ENCODE assay signal across 9 cellular contexts in the genomic region with DNA sequence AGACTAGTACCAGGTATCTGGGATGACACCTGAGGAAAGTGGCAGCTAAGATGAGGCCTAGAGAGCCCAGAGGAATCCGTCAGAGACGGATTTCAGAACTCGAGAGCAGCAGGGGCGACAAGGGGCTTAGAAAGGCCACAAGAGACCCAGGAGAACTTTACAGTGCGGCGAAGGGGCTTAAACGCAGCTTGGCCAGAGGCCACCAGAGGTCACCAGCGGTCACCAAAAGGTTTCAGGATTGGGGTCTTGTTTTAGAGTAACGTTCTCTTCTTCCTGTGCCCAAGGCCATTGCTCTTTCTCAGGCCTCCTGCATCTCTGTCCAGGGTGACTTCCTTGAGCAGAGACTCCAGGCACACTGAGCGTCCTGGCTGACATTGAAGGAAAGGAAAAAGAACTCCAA. TPM values are rescaled to one million over a fixed set of nuclear protein-coding genes. Genes with fewer than 3 reads are reported as not detected.
DNase-seq lines count a peak whose midpoint lies in the region; ATAC-seq, FAIRE-seq and TF ChIP-seq lines count a peak whose summit lies in the region.
"Had no signal": no experiment of that assay in that cellular context is flagged by ENCODE, and none has a peak within 500 bp of the region (broad histone marks: within the 10 kb centered on the region; RNA-seq: fewer than 3 reads in every experiment).

No MANE protein-coding gene starts in this region.

- H2AFZ ChIP-seq in HepG2 (ENCODE audit: low read length) = no peak overlapping the region

- no peaks in the 10 kb centered on the region for H3K27me3 Mint-ChIP-seq in type B pancreatic cell
- no peaks in the 10 kb centered on the region for H3K27me3 Mint-ChIP-seq in activated CD4-positive, alpha-beta T cell treated with anti-CD3 and anti-CD28 coated beads, Interleukin-2, amount 10 ng/mL, durations not matched to agents 24 days and 14 days

- H3K36me3 ChIP-seq in HepG2 (replicated peaks in 1 of 2; ENCODE audit: control insufficient read depth in 1 of 2, insufficient read depth in 2 of 2, low read length in 2 of 2) = no peaks in the 10 kb centered on the region
- H3K36me3 ChIP-seq in right lobe of liver = no peaks in the 10 kb centered on the region

- BruUV-seq in HepG2 (replicated peaks; lab: Mats Ljungman, UMichigan) = no TSS peak

- peaks cover 11% of the 10 kb centered on the region for H3K4me1 Mint-ChIP-seq in type B pancreatic cell (ENCODE audit: unreplicated experiment)
- H3K4me1 Mint-ChIP-seq in activated CD4-positive, alpha-beta T cell treated with anti-CD3 and anti-CD28 coated beads, Interleukin-2, amount 10 ng/mL, durations not matched to agents 24 days and 14 days = peaks cover 5% of the 10 kb centered on the region

- H3K27ac ChIP-seq in HepG2 (ENCODE audit: extremely low read length, insufficient read depth, low read length) = no peak overlapping the region
- H3K27ac ChIP-seq in right lobe of liver = no peak overlapping the region

- no peaks in the 10 kb centered on the region for H4K20me1 ChIP-seq in HepG2 (ENCODE audit: insufficient read depth, low read length)

- no peaks in the 10 kb centered on the region; a peak in 1 of 5 replicates for H3K27me3 ChIP-seq in HepG2 (ENCODE audit: control insufficient read depth in 1 of 2, insufficient read depth in 2 of 2, low read length in 2 of 2)
- H3K27me3 ChIP-seq in right lobe of liver = no peaks in the 10 kb centered on the region

- H3K4me3 ChIP-seq in HepG2 (replicated peaks in 1 of 3; ENCODE audit: insufficient read depth in 1 of 3, low read depth in 2 of 3, low read length in 3 of 3) (no peak overlapping the region), right lobe of liver (no peak overlapping the region), NB4 (ENCODE audit: low read depth, low read length) (no peak overlapping the region)

- H3K4me3 Mint-ChIP-seq in type B pancreatic cell = peak overlapping the region; percentile 61
- H3K4me3 Mint-ChIP-seq in activated CD4-positive, alpha-beta T cell treated with anti-CD3 and anti-CD28 coated beads, Interleukin-2, amount 10 ng/mL, durations not matched to agents 24 days and 14 days = no peak overlapping the region

- TF ChIP-seq CTCF in HepG2 (CRISPR knock-in tag; IDR thresholded peaks at IDR 0.05) = peak; percentile 85
- no peak for TF ChIP-seq CTCF in right lobe of liver (IDR thresholded peaks at IDR 0.05)
- TF ChIP-seq CTCF in NB4 (IDR thresholded peaks at IDR 0.05; ENCODE audit: low read depth, low read length) = peak; percentile 39
- peak; percentile 60 for TF ChIP-seq CTCF in type B pancreatic cell (conservative IDR thresholded peaks at IDR 0.05)

- TF ChIP-seq EP300 in HepG2 (IDR thresholded peaks at IDR 0.05; ENCODE audit: low read depth in 2 of 2, low read length in 2 of 2) = no peak
- no peak for TF ChIP-seq EP300 in HepG2 (CRISPR knock-in tag; IDR thresholded peaks at IDR 0.05; ENCODE audit: borderline replicate concordance)

- FAIRE-seq in HepG2 (lab: Jason Lieb, UNC) = peak; percentile 68

- peaks cover 22% of the 10 kb centered on the region for H3K79me2 ChIP-seq in HepG2 (ENCODE audit: insufficient read depth, low read length)

- 38% methylated on average over 10 of the region's 10 CpGs for WGBS in HepG2 (ENCODE audit: low lambda C conversion rate)
- WGBS in right lobe of liver (ENCODE audit: insufficient coverage, low coverage, low lambda C conversion rate, missing lambda C conversion rate) = 71% methylated on average over 7 of the region's 10 CpGs

- CTCF ChIA-PET in HepG2 (lab: Yijun Ruan, JAX; ENCODE audit: low intra/inter-chr PET ratio, low total read pairs) = interaction anchor here (1.5 to 1.7 kb wide), 2 partner anchors 43 to 191 kb away, joined by 4 to 11 read pairs; a partner anchor contains a TSS

- no peak for TF ChIP-seq POLR2A in HepG2 (IDR thresholded peaks at IDR 0.05; ENCODE audit: insufficient read depth in 1 of 2, low read depth in 2 of 2, low read length in 2 of 2)
- TF ChIP-seq POLR2A in right lobe of liver (IDR thresholded peaks at IDR 0.05) = no peak
- TF ChIP-seq POLR2A in NB4 (IDR thresholded peaks at IDR 0.05; ENCODE audit: extremely low read depth, insufficient read length) = no peak

- H3K9me3 Mint-ChIP-seq in type B pancreatic cell = no peaks in the 10 kb centered on the region
- H3K9me3 Mint-ChIP-seq in activated CD4-positive, alpha-beta T cell treated with anti-CD3 and anti-CD28 coated beads, Interleukin-2, amount 10 ng/mL, durations not matched to agents 24 days and 14 days = no peaks in the 10 kb centered on the region

- DNase-seq in HepG2 (ENCODE audit: low spot score) (no peak), right lobe of liver (no peak), NB4 (ENCODE audit: low read depth) (peak; percentile 55), cerebellar cortex (ENCODE audit: low spot score) (peak; percentile 20), type B pancreatic cell (ENCODE audit: extremely low spot score, unreplicated experiment) (no peak), 8988T (no peak), NCI-H1436 treated with DMSO at 0.1 percent for 48 hours (lab: John Stamatoyannopoulos, UW) (no peak)
- no peak for DNase-seq in activated CD4-positive, alpha-beta T cell treated with anti-CD3 and anti-CD28 coated beads, Interleukin-2, amount 10 ng/mL, durations not matched to agents 24 days and 14 days
- DNase-seq: activated CD8-positive, alpha-beta memory T cell treated with anti-CD3 and anti-CD28 coated beads, Interleukin-2, amount 50 U/mL, for 4 hours had no signal

- intact Hi-C loops in HepG2 (cut with micrococcal nuclease; ENCODE audit: unreplicated experiment) (loop anchor here (5.0 kb wide), 4 partner anchors 78 to 188 kb away; a partner anchor contains a TSS), right lobe of liver (cut with DNase I) (no loop called here)
- intact Hi-C loops in activated CD4-positive, alpha-beta T cell treated with anti-CD3 and anti-CD28 coated beads, Interleukin-2, amount 10 ng/mL, durations not matched to agents 24 days and 14 days (cut with micrococcal nuclease) = no loop called here

- in situ Hi-C loops in HepG2 (cut with HindIII; ENCODE audit: extremely low pct_ligation_motif_present, low pct_unique_long_range_greater_than_20kb) = no loop called here

- ATAC-seq in HepG2 (no peak), right lobe of liver (no peak)

- no peaks in the 10 kb centered on the region for H3K36me3 Mint-ChIP-seq in type B pancreatic cell
- H3K36me3 Mint-ChIP-seq in activated CD4-positive, alpha-beta T cell treated with anti-CD3 and anti-CD28 coated beads, Interleukin-2, amount 10 ng/mL, durations not matched to agents 24 days and 14 days (ENCODE audit: low read depth) = peaks cover 2% of the 10 kb centered on the region

- H3K4me2 ChIP-seq in HepG2 (ENCODE audit: low read depth, low read length) = peak overlapping the region; percentile 91

- POLR2A ChIA-PET in HepG2 (lab: Yijun Ruan, JAX) = interaction anchor here (1.2 kb wide), 1 partner anchor 33 kb away, joined by 4 read pairs; no protein-coding TSS in a partner anchor

- no peak overlapping the region for H3K9ac ChIP-seq in HepG2 (ENCODE audit: insufficient read depth, low read depth, low read length)

- H3K4me1 ChIP-seq in HepG2 (ENCODE audit: insufficient read depth, low read length) (peaks cover 41% of the 10 kb centered on the region), right lobe of liver (peaks cover 0 to 32% (median 5%) of the 10 kb centered on the region in 4 donors)

- H3K9me3 ChIP-seq in HepG2 (ENCODE audit: low read length) (no peaks in the 10 kb centered on the region), right lobe of liver (no peaks in the 10 kb centered on the region)

- TF ChIP-seq RAD21 in HepG2 (CRISPR knock-in tag; IDR thresholded peaks at IDR 0.05) = peak; percentile 77

- H3K27ac Mint-ChIP-seq in type B pancreatic cell = no peak overlapping the region
- no peak overlapping the region for H3K27ac Mint-ChIP-seq in activated CD4-positive, alpha-beta T cell treated with anti-CD3 and anti-CD28 coated beads, Interleukin-2, amount 10 ng/mL, durations not matched to agents 24 days and 14 days

RNA-seq across cellular contexts. Expression of a gene that starts 2.2 kb away (rescaled TPM):
- total RNA-seq in HepG2 (2016; rRNA removed; fragmentation: Illumina TruSeq; extraction: Trizol) = 2.5 and 3.1 TPM in 2 replicates
- total RNA-seq in HepG2 (2016; cell fraction: cytosol; rRNA removed; fragmentation: Illumina TruSeq; extraction: Trizol; ENCODE audit: low read depth) = 0.30 and 0.44 TPM in 2 replicates
- 2.2 and 3.2 TPM in 2 replicates for total RNA-seq in HepG2 (2016; cell fraction: insoluble cytoplasmic fraction; rRNA removed; fragmentation: Illumina TruSeq; extraction: Trizol)
- total RNA-seq in HepG2 (2016; cell fraction: membrane; rRNA removed; fragmentation: Illumina TruSeq; extraction: Trizol) = 1.3 TPM in 2 replicates
- total RNA-seq in HepG2 (2016; cell fraction: nucleus; rRNA removed; fragmentation: Illumina TruSeq; extraction: Trizol) = 1.8 and 2.3 TPM in 2 replicates
- polyA plus RNA-seq in HepG2 (2011; rRNA removed) = 3.5 and 3.6 TPM in 2 replicates
- polyA plus RNA-seq in HepG2 (2011; cell fraction: cytosol; rRNA removed) = 2.1 and 2.5 TPM in 2 replicates
- polyA plus RNA-seq in HepG2 (2011; cell fraction: nucleus; rRNA removed) = 2.6 and 2.7 TPM in 2 replicates
- polyA plus RNA-seq in HepG2 (2012) = 0.98 and 1.5 TPM in 2 replicates
- polyA plus RNA-seq in HepG2 (2016; cell fraction: cytosol; fragmentation: Illumina TruSeq; extraction: Trizol; ENCODE audit: low read depth) = 0.28 and 0.33 TPM in 2 replicates
- polyA plus RNA-seq in HepG2 (2016; cell fraction: insoluble cytoplasmic fraction; fragmentation: Illumina TruSeq; extraction: Trizol; ENCODE audit: low read depth) = 1.6 and 1.9 TPM in 2 replicates
- 0.57 and 0.63 TPM in 2 replicates for polyA plus RNA-seq in HepG2 (2016; cell fraction: membrane; fragmentation: Illumina TruSeq; extraction: Trizol; ENCODE audit: low read depth)
- 2.4 and 3.1 TPM in 2 replicates for polyA plus RNA-seq in HepG2 (2016; cell fraction: nucleus; fragmentation: Illumina TruSeq; extraction: Trizol; ENCODE audit: insufficient read depth, low read depth)
- polyA minus RNA-seq in HepG2 (2011; rRNA and poly(A)+ RNA removed; ENCODE audit: low replicate concordance) = 10.3 and 17.6 TPM in 2 replicates
- polyA minus RNA-seq in HepG2 (2011; cell fraction: cytosol; rRNA and poly(A)+ RNA removed) = 1.9 and 2.6 TPM in 2 replicates
- polyA minus RNA-seq in HepG2 (2011; cell fraction: nucleus; rRNA and poly(A)+ RNA removed) = 4.1 and 4.6 TPM in 2 replicates
- 1 to 10 TPM; 1.7 to 2.9 (median 2.1) TPM for total RNA-seq in right lobe of liver
- total RNA-seq in type B pancreatic cell (ENCODE audit: low replicate concordance) = 4.2 and 5.4 TPM in 2 replicates
- 4.2 and 4.6 TPM in 2 replicates for total RNA-seq in activated CD4-positive, alpha-beta T cell treated with anti-CD3 and anti-CD28 coated beads, Interleukin-2, amount 10 ng/mL, durations not matched to agents 24 days and 14 days

RNA-seq across cellular contexts. Expression of a gene that starts 23.8 kb away (rescaled TPM):
- 38.7 and 39.5 TPM in 2 replicates for total RNA-seq in HepG2 (2016; rRNA removed; fragmentation: Illumina TruSeq; extraction: Trizol)
- total RNA-seq in HepG2 (2016; cell fraction: cytosol; rRNA removed; fragmentation: Illumina TruSeq; extraction: Trizol; ENCODE audit: low read depth) = 10.6 and 10.8 TPM in 2 replicates
- 41.5 and 44.3 TPM in 2 replicates for total RNA-seq in HepG2 (2016; cell fraction: insoluble cytoplasmic fraction; rRNA removed; fragmentation: Illumina TruSeq; extraction: Trizol)
- total RNA-seq in HepG2 (2016; cell fraction: membrane; rRNA removed; fragmentation: Illumina TruSeq; extraction: Trizol) = 15.6 and 18.0 TPM in 2 replicates
- 51.9 and 53.4 TPM in 2 replicates for total RNA-seq in HepG2 (2016; cell fraction: nucleus; rRNA removed; fragmentation: Illumina TruSeq; extraction: Trizol)
- polyA plus RNA-seq in HepG2 (2011; rRNA removed) = 28.5 and 31.5 TPM in 2 replicates
- 15.3 and 19.4 TPM in 2 replicates for polyA plus RNA-seq in HepG2 (2011; cell fraction: cytosol; rRNA removed)
- 62.5 and 78.5 TPM in 2 replicates for polyA plus RNA-seq in HepG2 (2011; cell fraction: nucleus; rRNA removed)
- 27.8 and 28.4 TPM in 2 replicates for polyA plus RNA-seq in HepG2 (2012)
- polyA plus RNA-seq in HepG2 (2016; cell fraction: cytosol; fragmentation: Illumina TruSeq; extraction: Trizol; ENCODE audit: low read depth) = 7.8 and 11.0 TPM in 2 replicates
- 45.4 and 56.5 TPM in 2 replicates for polyA plus RNA-seq in HepG2 (2016; cell fraction: insoluble cytoplasmic fraction; fragmentation: Illumina TruSeq; extraction: Trizol; ENCODE audit: low read depth)
- 14.2 and 16.8 TPM in 2 replicates for polyA plus RNA-seq in HepG2 (2016; cell fraction: membrane; fragmentation: Illumina TruSeq; extraction: Trizol; ENCODE audit: low read depth)
- 103 and 124 TPM in 2 replicates for polyA plus RNA-seq in HepG2 (2016; cell fraction: nucleus; fragmentation: Illumina TruSeq; extraction: Trizol; ENCODE audit: insufficient read depth, low read depth)
- polyA minus RNA-seq in HepG2 (2011; rRNA and poly(A)+ RNA removed; ENCODE audit: low replicate concordance) = 14.6 and 39.2 TPM in 2 replicates
- polyA minus RNA-seq in HepG2 (2011; cell fraction: cytosol; rRNA and poly(A)+ RNA removed) = 2.7 and 5.5 TPM in 2 replicates
- polyA minus RNA-seq in HepG2 (2011; cell fraction: nucleus; rRNA and poly(A)+ RNA removed) = 73.4 and 89.9 TPM in 2 replicates
- 10 to 100 TPM; 12.4 to 44.7 (median 15.8) TPM for total RNA-seq in right lobe of liver
- total RNA-seq in type B pancreatic cell (ENCODE audit: low replicate concordance) = 35.2 and 36.8 TPM in 2 replicates
- total RNA-seq in activated CD4-positive, alpha-beta T cell treated with anti-CD3 and anti-CD28 coated beads, Interleukin-2, amount 10 ng/mL, durations not matched to agents 24 days and 14 days = 75.2 and 80.7 TPM in 2 replicates

RNA-seq across cellular contexts. Expression of a gene that starts 24.3 kb away (rescaled TPM):
- total RNA-seq in HepG2 (2016; rRNA removed; fragmentation: Illumina TruSeq; extraction: Trizol) (15.1 and 41.4 TPM in 2 replicates), right lobe of liver (1,000 to 10,000 TPM in 4 of 6 experiments, 100 to 1,000 TPM in 2; 897 to 2,313 (median 1,164) TPM), type B pancreatic cell (ENCODE audit: low replicate concordance) (5.1 and 11.7 TPM in 2 replicates)
- total RNA-seq in HepG2 (2016; cell fraction: cytosol; rRNA removed; fragmentation: Illumina TruSeq; extraction: Trizol; ENCODE audit: low read depth) = 4.8 and 5.3 TPM in 2 replicates
- 10.3 and 47.9 TPM in 2 replicates for total RNA-seq in HepG2 (2016; cell fraction: insoluble cytoplasmic fraction; rRNA removed; fragmentation: Illumina TruSeq; extraction: Trizol)
- 6.5 and 6.7 TPM in 2 replicates for total RNA-seq in HepG2 (2016; cell fraction: membrane; rRNA removed; fragmentation: Illumina TruSeq; extraction: Trizol)
- 31.7 and 39.4 TPM in 2 replicates for total RNA-seq in HepG2 (2016; cell fraction: nucleus; rRNA removed; fragmentation: Illumina TruSeq; extraction: Trizol)
- 14.7 and 49.8 TPM in 2 replicates for polyA plus RNA-seq in HepG2 (2011; rRNA removed)
- polyA plus RNA-seq in HepG2 (2011; cell fraction: cytosol; rRNA removed) = 18.1 and 24.4 TPM in 2 replicates
- polyA plus RNA-seq in HepG2 (2011; cell fraction: nucleus; rRNA removed) = 63.3 and 113 TPM in 2 replicates
- 59.9 and 62.4 TPM in 2 replicates for polyA plus RNA-seq in HepG2 (2012)
- 4.3 and 5.6 TPM in 2 replicates for polyA plus RNA-seq in HepG2 (2016; cell fraction: cytosol; fragmentation: Illumina TruSeq; extraction: Trizol; ENCODE audit: low read depth)
- polyA plus RNA-seq in HepG2 (2016; cell fraction: insoluble cytoplasmic fraction; fragmentation: Illumina TruSeq; extraction: Trizol; ENCODE audit: low read depth) = 11.3 and 14.4 TPM in 2 replicates
- polyA plus RNA-seq in HepG2 (2016; cell fraction: membrane; fragmentation: Illumina TruSeq; extraction: Trizol; ENCODE audit: low read depth) = 4.0 and 4.9 TPM in 2 replicates
- polyA plus RNA-seq in HepG2 (2016; cell fraction: nucleus; fragmentation: Illumina TruSeq; extraction: Trizol; ENCODE audit: insufficient read depth, low read depth) = 43.5 and 59.5 TPM in 2 replicates
- 0.23 and 15.3 TPM in 2 replicates for polyA minus RNA-seq in HepG2 (2011; rRNA and poly(A)+ RNA removed; ENCODE audit: low replicate concordance)
- 3.8 and 9.5 TPM in 2 replicates for polyA minus RNA-seq in HepG2 (2011; cell fraction: cytosol; rRNA and poly(A)+ RNA removed)
- 6.4 and 10.7 TPM in 2 replicates for polyA minus RNA-seq in HepG2 (2011; cell fraction: nucleus; rRNA and poly(A)+ RNA removed)
- 7.6 and 7.7 TPM in 2 replicates for total RNA-seq in activated CD4-positive, alpha-beta T cell treated with anti-CD3 and anti-CD28 coated beads, Interleukin-2, amount 10 ng/mL, durations not matched to agents 24 days and 14 days

RNA-seq across cellular contexts. Expression of a gene that starts 33.6 kb away (rescaled TPM):
- 1.1 and 1.9 TPM in 2 replicates for total RNA-seq in HepG2 (2016; rRNA removed; fragmentation: Illumina TruSeq; extraction: Trizol)
- total RNA-seq in HepG2 (2016; cell fraction: cytosol; rRNA removed; fragmentation: Illumina TruSeq; extraction: Trizol; ENCODE audit: low read depth) = 0.10 and 0.53 TPM in 2 replicates
- 1.4 and 1.9 TPM in 2 replicates for total RNA-seq in HepG2 (2016; cell fraction: insoluble cytoplasmic fraction; rRNA removed; fragmentation: Illumina TruSeq; extraction: Trizol)
- total RNA-seq in HepG2 (2016; cell fraction: membrane; rRNA removed; fragmentation: Illumina TruSeq; extraction: Trizol) = 0.76 and 0.77 TPM in 2 replicates
- 1.4 and 2.1 TPM in 2 replicates for total RNA-seq in HepG2 (2016; cell fraction: nucleus; rRNA removed; fragmentation: Illumina TruSeq; extraction: Trizol)
- 1.5 and 1.8 TPM in 2 replicates for polyA plus RNA-seq in HepG2 (2011; rRNA removed)
- 0.74 and 1.2 TPM in 2 replicates for polyA plus RNA-seq in HepG2 (2011; cell fraction: cytosol; rRNA removed)
- 9.3 and 11.8 TPM in 2 replicates for polyA plus RNA-seq in HepG2 (2011; cell fraction: nucleus; rRNA removed)
- 0.83 and 1.1 TPM in 2 replicates for polyA plus RNA-seq in HepG2 (2012)
- 0.10 and 0.16 TPM in 2 replicates for polyA plus RNA-seq in HepG2 (2016; cell fraction: cytosol; fragmentation: Illumina TruSeq; extraction: Trizol; ENCODE audit: low read depth)
- 0.84 and 1.1 TPM in 2 replicates for polyA plus RNA-seq in HepG2 (2016; cell fraction: insoluble cytoplasmic fraction; fragmentation: Illumina TruSeq; extraction: Trizol; ENCODE audit: low read depth)
- 0.37 and 0.49 TPM in 2 replicates for polyA plus RNA-seq in HepG2 (2016; cell fraction: membrane; fragmentation: Illumina TruSeq; extraction: Trizol; ENCODE audit: low read depth)
- polyA plus RNA-seq in HepG2 (2016; cell fraction: nucleus; fragmentation: Illumina TruSeq; extraction: Trizol; ENCODE audit: insufficient read depth, low read depth) = 3.8 and 4.5 TPM in 2 replicates
- polyA minus RNA-seq in HepG2 (2011; rRNA and poly(A)+ RNA removed; ENCODE audit: low replicate concordance) = 3.8 and 4.0 TPM in 2 replicates
- 0.40 and 0.79 TPM in 2 replicates for polyA minus RNA-seq in HepG2 (2011; cell fraction: cytosol; rRNA and poly(A)+ RNA removed)
- 2.7 and 3.0 TPM in 2 replicates for polyA minus RNA-seq in HepG2 (2011; cell fraction: nucleus; rRNA and poly(A)+ RNA removed)
- 1 to 10 TPM in 5 of 6 experiments, under 1 TPM in 1; 0.73 to 3.1 (median 1.7) TPM for total RNA-seq in right lobe of liver
- 4.1 and 8.1 TPM in 2 replicates for total RNA-seq in type B pancreatic cell (ENCODE audit: low replicate concordance)
- total RNA-seq in activated CD4-positive, alpha-beta T cell treated with anti-CD3 and anti-CD28 coated beads, Interleukin-2, amount 10 ng/mL, durations not matched to agents 24 days and 14 days = 0.79 and 1.1 TPM in 2 replicates

RNA-seq across cellular contexts. Expression of a gene that starts 50.2 kb away (rescaled TPM):
- total RNA-seq in HepG2 (2016; rRNA removed; fragmentation: Illumina TruSeq; extraction: Trizol) (3.3 and 3.7 TPM in 2 replicates), right lobe of liver (1 to 10 TPM; 1.0 to 2.3 (median 1.6) TPM), type B pancreatic cell (ENCODE audit: low replicate concordance) (10.8 and 16.4 TPM in 2 replicates)
- total RNA-seq in HepG2 (2016; cell fraction: cytosol; rRNA removed; fragmentation: Illumina TruSeq; extraction: Trizol; ENCODE audit: low read depth) = 0.71 and 0.79 TPM in 2 replicates
- total RNA-seq in HepG2 (2016; cell fraction: insoluble cytoplasmic fraction; rRNA removed; fragmentation: Illumina TruSeq; extraction: Trizol) = 3.4 TPM in 2 replicates
- total RNA-seq in HepG2 (2016; cell fraction: membrane; rRNA removed; fragmentation: Illumina TruSeq; extraction: Trizol) = 2.0 and 2.4 TPM in 2 replicates
- total RNA-seq in HepG2 (2016; cell fraction: nucleus; rRNA removed; fragmentation: Illumina TruSeq; extraction: Trizol) = 3.9 and 4.3 TPM in 2 replicates
- polyA plus RNA-seq in HepG2 (2011; rRNA removed) = 3.0 and 3.1 TPM in 2 replicates
- polyA plus RNA-seq in HepG2 (2011; cell fraction: cytosol; rRNA removed) = 1.5 and 1.8 TPM in 2 replicates
- polyA plus RNA-seq in HepG2 (2011; cell fraction: nucleus; rRNA removed) = 6.2 and 6.6 TPM in 2 replicates
- 1.3 and 1.6 TPM in 2 replicates for polyA plus RNA-seq in HepG2 (2012)
- polyA plus RNA-seq in HepG2 (2016; cell fraction: cytosol; fragmentation: Illumina TruSeq; extraction: Trizol; ENCODE audit: low read depth) = 0.17 and 0.19 TPM in 2 replicates
- 1.3 and 1.5 TPM in 2 replicates for polyA plus RNA-seq in HepG2 (2016; cell fraction: insoluble cytoplasmic fraction; fragmentation: Illumina TruSeq; extraction: Trizol; ENCODE audit: low read depth)
- 0.41 and 0.56 TPM in 2 replicates for polyA plus RNA-seq in HepG2 (2016; cell fraction: membrane; fragmentation: Illumina TruSeq; extraction: Trizol; ENCODE audit: low read depth)
- polyA plus RNA-seq in HepG2 (2016; cell fraction: nucleus; fragmentation: Illumina TruSeq; extraction: Trizol; ENCODE audit: insufficient read depth, low read depth) = 5.9 and 6.4 TPM in 2 replicates
- polyA minus RNA-seq in HepG2 (2011; rRNA and poly(A)+ RNA removed; ENCODE audit: low replicate concordance) = 8.3 and 10.4 TPM in 2 replicates
- 4.0 and 4.8 TPM in 2 replicates for polyA minus RNA-seq in HepG2 (2011; cell fraction: cytosol; rRNA and poly(A)+ RNA removed)
- polyA minus RNA-seq in HepG2 (2011; cell fraction: nucleus; rRNA and poly(A)+ RNA removed) = 6.6 and 6.8 TPM in 2 replicates
- 4.8 and 5.1 TPM in 2 replicates for total RNA-seq in activated CD4-positive, alpha-beta T cell treated with anti-CD3 and anti-CD28 coated beads, Interleukin-2, amount 10 ng/mL, durations not matched to agents 24 days and 14 days

Comparison
In these comparisons a context has a peak if more than half of its experiments do, and no peak if none do; other contexts are left out.
1. CTCF ChIP-seq: peak in HepG2 (single experiment), NB4 (single experiment) and type B pancreatic cell (single experiment); none in right lobe of liver (0 of 4).
2. RNA of a gene that starts 24.3 kb away (total RNA-seq): 897 to 2,313 TPM in right lobe of liver; 4.8 to 47.9 TPM in HepG2, 5.1 to 11.7 TPM in type B pancreatic cell and 7.6 to 7.7 TPM in activated CD4-positive, alpha-beta T cell treated with anti-CD3 and anti-CD28 coated beads, Interleukin-2, amount 10 ng/mL, durations not matched to agents 24 days and 14 days; every median in the first group is over 10 times any median in the second.
3. DNase-seq: peak in NB4 (single experiment) and cerebellar cortex (single experiment); none in HepG2 (single experiment), right lobe of liver (0 of 3), type B pancreatic cell (single experiment), 8988T (single experiment), NCI-H1436 treated with DMSO at 0.1 percent for 48 hours (single experiment) and activated CD4-positive, alpha-beta T cell treated with anti-CD3 and anti-CD28 coated beads, Interleukin-2, amount 10 ng/mL, durations not matched to agents 24 days and 14 days (single experiment).